ENCODE assay signal across 33 cellular contexts in the genomic region with DNA sequence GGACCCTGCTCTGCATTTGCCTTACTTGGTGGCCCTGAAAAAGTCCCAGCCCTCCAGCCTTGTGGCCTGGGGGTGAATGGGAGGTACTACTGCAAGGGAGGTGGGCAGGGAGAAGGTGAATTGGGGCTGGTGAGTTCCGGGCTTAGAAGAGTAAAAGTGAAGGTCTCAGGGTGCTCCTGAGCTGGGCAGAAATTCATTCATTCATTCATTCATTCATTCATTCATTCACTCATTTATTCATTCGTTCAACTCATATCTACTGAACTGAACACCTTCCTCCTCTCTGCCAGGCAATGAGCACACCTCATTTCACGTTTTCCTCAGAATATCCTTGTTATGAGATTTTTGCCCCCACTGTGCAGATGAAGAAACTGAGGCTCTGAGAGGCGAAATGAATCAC.
"Had no signal": no experiment of that assay in that cellular context is flagged by ENCODE, and none has a peak within 500 bp of the region (broad histone marks: within the 10 kb centered on the region; RNA-seq: fewer than 3 reads in every experiment).

No MANE protein-coding gene starts in this region.

- H3K36me3 Mint-ChIP-seq: activated naive CD8-positive, alpha-beta T cell had no signal

- DNase-seq: activated B cell treated with CpG ODN at 0.5 μM for 24 hours; activated CD4-positive, alpha-beta T cell treated with anti-CD3 and anti-CD28 coated beads for 48 hours; activated CD4-positive, alpha-beta T cell treated with anti-CD3 and anti-CD28 coated beads, Interleukin-2, amount 50 U/mL, for 1 hour; activated CD4-positive, alpha-beta T cell treated with anti-CD3 and anti-CD28 coated beads, Interleukin-2, amount 50 U/mL, for 48 hours; activated CD8-positive, alpha-beta memory T cell treated with anti-CD3 and anti-CD28 coated beads, Interleukin-2, amount 50 U/mL, for 48 hours; activated gamma-delta T cell treated with Interleukin-2 at 50 U/mL for 16 hours; activated naive CD4-positive, alpha-beta T cell treated with anti-CD3 and anti-CD28 coated beads, Interleukin-2, amount 50 U/mL, for 16 hours; activated naive CD4-positive, alpha-beta T cell treated with Interleukin-2 at 50 U/mL for 16 hours; activated T-cell treated with anti-CD3 and anti-CD28 coated beads for 4 hours; activated T-cell treated with anti-CD3 and anti-CD28 coated beads, Interleukin-2, amount 50 U/mL, for 24 hours; activated T-cell treated with anti-CD3 and anti-CD28 coated beads, Interleukin-2, amount 50 U/mL, for 72 hours; amniotic stem cell; anterior cingulate cortex; brain microvascular endothelial cell; dorsolateral prefrontal cortex; effector memory CD4-positive, alpha-beta T cell; endodermal cell; foreskin fibroblast; heart left ventricle; T-helper 1 cell; T-helper 17 cell; T1000; WERI-Rb-1 had no signal

- H3K4me1 ChIP-seq: heart left ventricle had no signal

- H3K27ac Mint-ChIP-seq: activated B cell treated with CpG ODN at 0.5 μM for 24 hours; activated naive CD8-positive, alpha-beta T cell; activated T-cell treated with anti-CD3 and anti-CD28 coated beads, Interleukin-2, amount 50 U/mL, for 24 hours; activated T-cell treated with anti-CD3 and anti-CD28 coated beads, Interleukin-2, amount 50 U/mL, for 72 hours; dendritic cell treated with granulocyte-macrophage colony-stimulating factor and Interleukin-4, amounts not matched to agents 40 ng/mL and 50 ng/mL, for 4 days; endodermal cell; T-helper 17 cell; T-helper 2 cell treated with Interferon-gamma antibody and Interleukin-4, amounts not matched to agents 5 μg/mL and 100 μg/mL, for 36 hours had no signal

- H3K4me1 Mint-ChIP-seq: activated B cell treated with CpG ODN at 0.5 μM for 24 hours; central memory CD8-positive, alpha-beta T cell; endodermal cell had no signal

- H3K4me3 Mint-ChIP-seq: activated B cell treated with CpG ODN at 0.5 μM for 24 hours; activated naive CD8-positive, alpha-beta T cell; activated T-cell treated with anti-CD3 and anti-CD28 coated beads, Interleukin-2, amount 50 U/mL, for 24 hours; activated T-cell treated with anti-CD3 and anti-CD28 coated beads, Interleukin-2, amount 50 U/mL, for 72 hours; central memory CD8-positive, alpha-beta T cell; dendritic cell treated with granulocyte-macrophage colony-stimulating factor and Interleukin-4, amounts not matched to agents 40 ng/mL and 50 ng/mL, for 4 days; endodermal cell; T-helper 17 cell; T-helper 2 cell treated with Interferon-gamma antibody and Interleukin-4, amounts not matched to agents 5 μg/mL and 100 μg/mL, for 36 hours had no signal

- ATAC-seq: activated CD4-positive, CD25-positive, alpha-beta regulatory T cell treated with anti-CD3 and anti-CD28 coated beads, Interleukin-2, amount 50 U/mL, for 24 hours; activated T-cell treated with anti-CD3 and anti-CD28 coated beads, Interleukin-2, amount 50 U/mL, for 72 hours; esophagus mucosa; heart left ventricle; T-helper 17 cell had no signal

- H3K9me3 Mint-ChIP-seq: activated B cell treated with CpG ODN at 0.5 μM for 24 hours; activated T-cell treated with anti-CD3 and anti-CD28 coated beads, Interleukin-2, amount 50 U/mL, for 24 hours; activated T-cell treated with anti-CD3 and anti-CD28 coated beads, Interleukin-2, amount 50 U/mL, for 72 hours; central memory CD8-positive, alpha-beta T cell; dendritic cell treated with granulocyte-macrophage colony-stimulating factor and Interleukin-4, amounts not matched to agents 40 ng/mL and 50 ng/mL, for 4 days; endodermal cell; T-helper 2 cell treated with Interferon-gamma antibody and Interleukin-4, amounts not matched to agents 5 μg/mL and 100 μg/mL, for 36 hours had no signal

- H3K36me3 ChIP-seq: brain microvascular endothelial cell, heart left ventricle, WERI-Rb-1 had no signal

- H3K27ac ChIP-seq: brain microvascular endothelial cell, coronary artery, dorsolateral prefrontal cortex, heart left ventricle, WERI-Rb-1 had no signal

- FAIRE-seq: astrocyte, bronchial epithelial cell, frontal cortex had no signal

- H3K4me3 ChIP-seq: coronary artery, dorsolateral prefrontal cortex, heart left ventricle had no signal

- H3K9me3 ChIP-seq: heart left ventricle had no signal
